ENCODE assay signal across 1 cellular context in the genomic region with DNA sequence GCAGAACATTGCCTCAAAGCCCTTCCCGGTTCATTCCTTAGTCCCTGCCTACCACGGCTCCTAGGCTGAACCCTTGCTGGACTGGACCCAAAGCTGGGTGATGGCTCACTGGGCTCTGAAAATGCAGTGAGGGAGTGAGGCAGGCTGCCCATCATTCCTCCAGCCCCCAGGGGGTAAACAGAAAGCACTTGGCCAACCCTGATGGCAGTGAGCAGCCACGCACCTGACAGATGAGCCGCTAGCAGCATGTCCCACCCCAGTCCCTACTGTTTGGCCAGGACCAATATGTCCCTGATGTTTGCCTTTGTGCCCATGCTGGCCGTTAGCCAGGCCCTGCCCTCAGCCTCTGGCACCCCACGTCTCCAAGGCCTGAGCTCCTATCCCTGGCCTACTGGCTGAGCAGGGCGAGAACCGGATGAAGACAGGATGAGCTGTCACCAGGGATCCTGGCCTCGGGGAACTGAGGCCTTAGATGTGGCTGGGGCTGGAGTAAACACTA.
TF ChIP-seq lines count a peak whose summit lies in the region.

No MANE protein-coding gene starts in this region.

TF ChIP-seq in HepG2, 621 proteins besides CTCF, POLR2A, EP300 and RAD21 (continued from another document):
- TF ChIP-seq, protein P1, sequence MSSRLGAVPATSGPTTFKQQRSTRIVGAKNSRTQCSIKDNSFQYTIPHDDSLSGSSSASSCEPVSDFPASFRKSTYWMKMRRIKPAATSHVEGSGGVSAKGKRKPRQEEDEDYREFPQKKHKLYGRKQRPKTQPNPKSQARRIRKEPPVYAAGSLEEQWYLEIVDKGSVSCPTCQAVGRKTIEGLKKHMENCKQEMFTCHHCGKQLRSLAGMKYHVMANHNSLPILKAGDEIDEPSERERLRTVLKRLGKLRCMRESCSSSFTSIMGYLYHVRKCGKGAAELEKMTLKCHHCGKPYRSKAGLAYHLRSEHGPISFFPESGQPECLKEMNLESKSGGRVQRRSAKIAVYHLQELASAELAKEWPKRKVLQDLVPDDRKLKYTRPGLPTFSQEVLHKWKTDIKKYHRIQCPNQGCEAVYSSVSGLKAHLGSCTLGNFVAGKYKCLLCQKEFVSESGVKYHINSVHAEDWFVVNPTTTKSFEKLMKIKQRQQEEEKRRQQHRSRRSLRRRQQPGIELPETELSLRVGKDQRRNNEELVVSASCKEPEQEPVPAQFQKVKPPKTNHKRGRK (CRISPR knock-in tag; IDR thresholded peaks at IDR 0.05) = no peak
- TF ChIP-seq CEBPG (CRISPR knock-in tag; IDR thresholded peaks at IDR 0.05) (no peak), BRCA1 (CRISPR knock-in tag; IDR thresholded peaks at IDR 0.05) (no peak), KDM1A (CRISPR knock-in tag; IDR thresholded peaks at IDR 0.05) (no peak), ZNF790 (CRISPR knock-in tag; IDR thresholded peaks at IDR 0.05; ENCODE audit: borderline replicate concordance) (no peak), PAWR (CRISPR knock-in tag; IDR thresholded peaks at IDR 0.05; ENCODE audit: borderline replicate concordance) (no peak), THAP11 (CRISPR knock-in tag; IDR thresholded peaks at IDR 0.05) (no peak), ISL2 (CRISPR knock-in tag; IDR thresholded peaks at IDR 0.05) (no peak), KLF15 (CRISPR knock-in tag; IDR thresholded peaks at IDR 0.05; ENCODE audit: borderline replicate concordance) (no peak), SOX6 (IDR thresholded peaks at IDR 0.05) (no peak), SOX6 (CRISPR knock-in tag; IDR thresholded peaks at IDR 0.05) (no peak), FOXO1 (CRISPR knock-in tag; IDR thresholded peaks at IDR 0.05) (no peak), HMG20A (CRISPR knock-in tag; IDR thresholded peaks at IDR 0.05; ENCODE audit: borderline replicate concordance) (0 out of 2 replicates have a peak, but pooled peaks have one; percentile 24)
- TF ChIP-seq, protein P2, sequence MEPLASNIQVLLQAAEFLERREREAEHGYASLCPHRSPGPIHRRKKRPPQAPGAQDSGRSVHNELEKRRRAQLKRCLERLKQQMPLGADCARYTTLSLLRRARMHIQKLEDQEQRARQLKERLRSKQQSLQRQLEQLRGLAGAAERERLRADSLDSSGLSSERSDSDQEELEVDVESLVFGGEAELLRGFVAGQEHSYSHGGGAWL (CRISPR knock-in tag; IDR thresholded peaks at IDR 0.05) = no peak
- TF ChIP-seq, protein P3, sequence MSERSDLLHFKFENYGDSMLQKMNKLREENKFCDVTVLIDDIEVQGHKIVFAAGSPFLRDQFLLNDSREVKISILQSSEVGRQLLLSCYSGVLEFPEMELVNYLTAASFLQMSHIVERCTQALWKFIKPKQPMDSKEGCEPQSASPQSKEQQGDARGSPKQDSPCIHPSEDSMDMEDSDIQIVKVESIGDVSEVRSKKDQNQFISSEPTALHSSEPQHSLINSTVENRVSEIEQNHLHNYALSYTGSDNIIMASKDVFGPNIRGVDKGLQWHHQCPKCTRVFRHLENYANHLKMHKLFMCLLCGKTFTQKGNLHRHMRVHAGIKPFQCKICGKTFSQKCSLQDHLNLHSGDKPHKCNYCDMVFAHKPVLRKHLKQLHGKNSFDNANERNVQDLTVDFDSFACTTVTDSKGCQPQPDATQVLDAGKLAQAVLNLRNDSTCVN (CRISPR knock-in tag; IDR thresholded peaks at IDR 0.05; ENCODE audit: borderline replicate concordance) = no peak
- TF ChIP-seq, protein P4, sequence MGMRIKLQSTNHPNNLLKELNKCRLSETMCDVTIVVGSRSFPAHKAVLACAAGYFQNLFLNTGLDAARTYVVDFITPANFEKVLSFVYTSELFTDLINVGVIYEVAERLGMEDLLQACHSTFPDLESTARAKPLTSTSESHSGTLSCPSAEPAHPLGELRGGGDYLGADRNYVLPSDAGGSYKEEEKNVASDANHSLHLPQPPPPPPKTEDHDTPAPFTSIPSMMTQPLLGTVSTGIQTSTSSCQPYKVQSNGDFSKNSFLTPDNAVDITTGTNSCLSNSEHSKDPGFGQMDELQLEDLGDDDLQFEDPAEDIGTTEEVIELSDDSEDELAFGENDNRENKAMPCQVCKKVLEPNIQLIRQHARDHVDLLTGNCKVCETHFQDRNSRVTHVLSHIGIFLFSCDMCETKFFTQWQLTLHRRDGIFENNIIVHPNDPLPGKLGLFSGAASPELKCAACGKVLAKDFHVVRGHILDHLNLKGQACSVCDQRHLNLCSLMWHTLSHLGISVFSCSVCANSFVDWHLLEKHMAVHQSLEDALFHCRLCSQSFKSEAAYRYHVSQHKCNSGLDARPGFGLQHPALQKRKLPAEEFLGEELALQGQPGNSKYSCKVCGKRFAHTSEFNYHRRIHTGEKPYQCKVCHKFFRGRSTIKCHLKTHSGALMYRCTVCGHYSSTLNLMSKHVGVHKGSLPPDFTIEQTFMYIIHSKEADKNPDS (CRISPR knock-in tag; IDR thresholded peaks at IDR 0.05) = no peak
- TF ChIP-seq, protein P5, sequence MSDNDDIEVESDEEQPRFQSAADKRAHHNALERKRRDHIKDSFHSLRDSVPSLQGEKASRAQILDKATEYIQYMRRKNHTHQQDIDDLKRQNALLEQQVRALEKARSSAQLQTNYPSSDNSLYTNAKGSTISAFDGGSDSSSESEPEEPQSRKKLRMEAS (IDR thresholded peaks at IDR 0.05) = no peak
- TF ChIP-seq, protein P6, sequence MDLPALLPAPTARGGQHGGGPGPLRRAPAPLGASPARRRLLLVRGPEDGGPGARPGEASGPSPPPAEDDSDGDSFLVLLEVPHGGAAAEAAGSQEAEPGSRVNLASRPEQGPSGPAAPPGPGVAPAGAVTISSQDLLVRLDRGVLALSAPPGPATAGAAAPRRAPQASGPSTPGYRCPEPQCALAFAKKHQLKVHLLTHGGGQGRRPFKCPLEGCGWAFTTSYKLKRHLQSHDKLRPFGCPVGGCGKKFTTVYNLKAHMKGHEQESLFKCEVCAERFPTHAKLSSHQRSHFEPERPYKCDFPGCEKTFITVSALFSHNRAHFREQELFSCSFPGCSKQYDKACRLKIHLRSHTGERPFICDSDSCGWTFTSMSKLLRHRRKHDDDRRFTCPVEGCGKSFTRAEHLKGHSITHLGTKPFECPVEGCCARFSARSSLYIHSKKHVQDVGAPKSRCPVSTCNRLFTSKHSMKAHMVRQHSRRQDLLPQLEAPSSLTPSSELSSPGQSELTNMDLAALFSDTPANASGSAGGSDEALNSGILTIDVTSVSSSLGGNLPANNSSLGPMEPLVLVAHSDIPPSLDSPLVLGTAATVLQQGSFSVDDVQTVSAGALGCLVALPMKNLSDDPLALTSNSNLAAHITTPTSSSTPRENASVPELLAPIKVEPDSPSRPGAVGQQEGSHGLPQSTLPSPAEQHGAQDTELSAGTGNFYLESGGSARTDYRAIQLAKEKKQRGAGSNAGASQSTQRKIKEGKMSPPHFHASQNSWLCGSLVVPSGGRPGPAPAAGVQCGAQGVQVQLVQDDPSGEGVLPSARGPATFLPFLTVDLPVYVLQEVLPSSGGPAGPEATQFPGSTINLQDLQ (CRISPR knock-in tag; IDR thresholded peaks at IDR 0.05) = no peak
TF ChIP-seq in HepG2: peak in this region for 9.
